ENCODE assay signal across 16 cellular contexts in genomic region chr14:61638595-61639391, GRCh38. TPM values are rescaled to one million over a fixed set of nuclear protein-coding genes. Genes with fewer than 3 reads are reported as not detected.
DNase-seq lines count a peak whose midpoint lies in the region; ATAC-seq and TF ChIP-seq lines count a peak whose summit lies in the region.
"Had no signal": no experiment of that assay in that cellular context is flagged by ENCODE, and none has a peak within 500 bp of the region (broad histone marks: within the 10 kb centered on the region; RNA-seq: fewer than 3 reads in every experiment).

No MANE protein-coding gene starts in this region.

- H3K27ac Mint-ChIP-seq in MCF 10A (ENCODE audit: low read depth, unreplicated experiment): no peak overlapping the region
- H3K27ac Mint-ChIP-seq: IgD-negative memory B cell had no signal

- H3K9me3 Mint-ChIP-seq in MCF 10A (ENCODE audit: unreplicated experiment): peaks cover 8% of the 10 kb centered on the region
- H3K9me3 Mint-ChIP-seq: IgD-negative memory B cell had no signal

- no peak overlapping the region for H3K4me3 Mint-ChIP-seq in MCF 10A (ENCODE audit: unreplicated experiment)
- H3K4me3 Mint-ChIP-seq: IgD-negative memory B cell had no signal

- CTCF ChIA-PET in MCF 10A (lab: Yijun Ruan, JAX): no interaction called here
- CTCF ChIA-PET in RWPE1 (lab: Yijun Ruan, JAX): no interaction called here

- H3K9me3 ChIP-seq in breast epithelium: no peaks in the 10 kb centered on the region
- H3K9me3 ChIP-seq: BLaER1 had no signal

- POLR2A ChIA-PET in MCF 10A (lab: Yijun Ruan, JAX) (interaction anchor here (1.0 kb wide), 1 partner anchor 9 kb away, joined by 4 read pairs; no protein-coding TSS in a partner anchor), RWPE1 (lab: Yijun Ruan, JAX; ENCODE audit: low non-redundant PET) (no interaction called here)

- intact Hi-C loops in MCF 10A (cut with micrococcal nuclease): no loop called here
- intact Hi-C loops in breast epithelium (cut with DNase I; ENCODE audit: low total_unique reads): no loop called here
- intact Hi-C loops in left colon (cut with DNase I, micrococcal nuclease): no loop called here

- TF ChIP-seq POLR2A in breast epithelium (IDR thresholded peaks at IDR 0.05): no peak

- peak; percentile 81 for ATAC-seq in left colon
- no peak for ATAC-seq in GM21576 (IDR thresholded peaks at IDR 0.05; ENCODE audit: unreplicated experiment)
- ATAC-seq: Right ventricle myocardium inferior had no signal

- peaks cover 21% of the 10 kb centered on the region for H3K4me1 Mint-ChIP-seq in MCF 10A (ENCODE audit: insufficient read depth, unreplicated experiment)

- no peaks in the 10 kb centered on the region for H3K27me3 ChIP-seq in breast epithelium
- H3K27me3 ChIP-seq: BLaER1 had no signal

- TF ChIP-seq CTCF in MCF 10A (IDR thresholded peaks at IDR 0.05; ENCODE audit: unreplicated experiment) (no peak), breast epithelium (IDR thresholded peaks at IDR 0.05) (no peak), choroid plexus epithelial cell (conservative IDR thresholded peaks at IDR 0.05; ENCODE audit: low read depth, low read length) (no peak), RWPE1 (conservative IDR thresholded peaks at IDR 0.05; ENCODE audit: low read depth) (no peak)

- BruUV-seq in MCF 10A (replicated peaks; lab: Mats Ljungman, UMichigan): no TSS peak

- H3K4me1 ChIP-seq in breast epithelium: no peaks in the 10 kb centered on the region

- H3K36me3 Mint-ChIP-seq in MCF 10A (ENCODE audit: insufficient read depth, unreplicated experiment): peaks cover 7% of the 10 kb centered on the region

- H3K4me3 ChIP-seq in breast epithelium: no peak overlapping the region
- H3K4me3 ChIP-seq in choroid plexus epithelial cell (ENCODE audit: low read depth, low read length): no peak overlapping the region
- H3K4me3 ChIP-seq: BLaER1 had no signal

- no peaks in the 10 kb centered on the region for H3K36me3 ChIP-seq in breast epithelium
- H3K36me3 ChIP-seq: BLaER1 had no signal

- DNase-seq in MCF 10A (ENCODE audit: unreplicated experiment) (peak; percentile 60), breast epithelium (ENCODE audit: low spot score in 2 of 2) (no peak), choroid plexus epithelial cell (ENCODE audit: low read depth) (peak; percentile 73), left colon (peak in 1 of 2 donors; percentile 56), RWPE1 (ENCODE audit: low spot score) (no peak), NCI-H1048 (lab: John Stamatoyannopoulos, UW) (no peak), DMS114 treated with DMSO at 0.1 percent for 48 hours (lab: John Stamatoyannopoulos, UW; ENCODE audit: unreplicated experiment) (no peak)
- DNase-seq: H7, Kasumi-1, NCI-H1436, NCI-H2029, NCI-H510A had no signal

- H3K27me3 Mint-ChIP-seq in MCF 10A (ENCODE audit: insufficient read depth, unreplicated experiment): no peaks in the 10 kb centered on the region
- H3K27me3 Mint-ChIP-seq: IgD-negative memory B cell had no signal

- H3K27ac ChIP-seq in breast epithelium: no peak overlapping the region
- no peak overlapping the region for H3K27ac ChIP-seq in RWPE1
- H3K27ac ChIP-seq: BLaER1 had no signal

RNA-seq across cellular contexts. Expression of gene HIF1A, which starts 56.5 kb away (rescaled TPM):
- total RNA-seq in MCF 10A (2022): 193 and 202 TPM in 2 replicates
- total RNA-seq in breast epithelium: 100 to 1,000 TPM in 1 of 3 donors, 10 to 100 TPM in 2; 64.8 to 104 (median 92.3) TPM
- total RNA-seq in left colon: 100 to 1,000 TPM in 1 of 2 donors, 10 to 100 TPM in 1; 89.0 to 145 TPM

Comparison
In these comparisons a context has a peak if more than half of its experiments do, and no peak if none do; other contexts are left out.
1. DNase-seq: peak in MCF 10A (single experiment) and choroid plexus epithelial cell (single experiment); none in breast epithelium (0 of 2), RWPE1 (single experiment), NCI-H1048 (single experiment) and DMS114 treated with DMSO at 0.1 percent for 48 hours (single experiment).